ENCODE assay signal across 9 cellular contexts in the genomic region with DNA sequence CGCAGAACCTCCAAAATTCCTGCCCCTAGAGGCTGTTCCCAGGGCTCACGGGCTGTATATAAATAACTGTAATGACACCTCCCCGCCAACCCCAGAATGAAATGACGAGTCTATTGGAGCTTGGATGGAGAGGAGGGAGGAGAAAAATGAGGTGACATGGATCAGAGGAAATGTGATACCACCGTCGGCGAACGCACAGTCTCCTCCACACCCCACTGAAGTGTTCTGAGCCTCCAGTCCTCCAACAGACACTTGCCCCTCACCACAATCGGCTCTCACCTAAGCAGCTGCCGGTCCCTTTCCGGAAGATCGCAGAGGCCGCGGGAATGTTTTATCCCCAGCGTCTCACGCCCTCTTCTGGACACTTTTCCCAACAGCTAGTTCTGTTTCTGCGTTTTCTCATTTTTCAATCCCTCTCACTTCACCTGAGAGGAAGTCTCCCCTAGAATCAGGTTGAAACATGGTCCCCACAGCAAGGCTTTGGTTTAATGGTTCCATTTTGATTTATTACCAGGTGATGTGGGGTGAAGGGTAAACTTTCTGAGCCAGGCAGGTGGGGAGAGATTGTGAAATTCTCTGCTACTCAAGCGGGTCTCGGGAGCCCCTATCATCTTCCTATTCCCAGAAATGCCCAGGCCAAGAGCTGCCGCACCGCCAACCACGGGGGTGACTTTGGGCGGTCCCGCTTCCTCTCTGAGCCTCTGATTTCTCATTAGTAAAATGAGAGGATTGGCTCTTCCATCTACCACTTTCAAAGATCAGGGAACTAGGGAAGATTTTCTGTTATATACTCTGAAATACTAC. TPM values are rescaled to one million over a fixed set of nuclear protein-coding genes. Genes with fewer than 3 reads are reported as not detected.
DNase-seq lines count a peak whose midpoint lies in the region; ATAC-seq and TF ChIP-seq lines count a peak whose summit lies in the region.
"Had no signal": no experiment of that assay in that cellular context is flagged by ENCODE, and none has a peak within 500 bp of the region (broad histone marks: within the 10 kb centered on the region; RNA-seq: fewer than 3 reads in every experiment).

No MANE protein-coding gene starts in this region.

- peak; percentile 21 for DNase-seq in activated CD4-positive, alpha-beta memory T cell treated with anti-CD3 and anti-CD28 coated beads for 36 hours
- no peak for DNase-seq in activated CD4-positive, alpha-beta memory T cell treated with anti-CD3 and anti-CD28 coated beads, Interleukin-2, amount 10 ng/mL, durations not matched to agents 7 days and 5 days
- DNase-seq in NCI-H128 (lab: John Stamatoyannopoulos, UW; ENCODE audit: unreplicated experiment), result peak; percentile 72
- peak; percentile 69 for DNase-seq in glutamatergic neuron
- peak in 1 of 2 donors; percentile 19 for DNase-seq in psoas muscle
- no peak for DNase-seq in GF-D8 (lab: John Stamatoyannopoulos, UW)

- H3K4me1 Mint-ChIP-seq in activated CD4-positive, alpha-beta memory T cell treated with anti-CD3 and anti-CD28 coated beads for 36 hours (ENCODE audit: low read depth), result peaks cover 9% of the 10 kb centered on the region
- peaks cover 7% of the 10 kb centered on the region for H3K4me1 Mint-ChIP-seq in activated CD4-positive, alpha-beta memory T cell treated with anti-CD3 and anti-CD28 coated beads, Interleukin-2, amount 10 ng/mL, durations not matched to agents 7 days and 5 days
- no peaks in the 10 kb centered on the region for H3K4me1 Mint-ChIP-seq in glutamatergic neuron (ENCODE audit: low read depth, unreplicated experiment)

- intact Hi-C loops in activated CD4-positive, alpha-beta memory T cell treated with anti-CD3 and anti-CD28 coated beads for 36 hours (cut with micrococcal nuclease), result loop anchor here (5.0 kb wide), 2 partner anchors 197 to 223 kb away; no protein-coding TSS in a partner anchor
- intact Hi-C loops in psoas muscle (cut with DNase I), result loop anchor here in 1 of 2 donors (5.0 kb wide), 1 partner anchor 262 kb away; no protein-coding TSS in a partner anchor

- peaks cover 9% of the 10 kb centered on the region for H3K9me3 Mint-ChIP-seq in activated CD4-positive, alpha-beta memory T cell treated with anti-CD3 and anti-CD28 coated beads for 36 hours
- no peaks in the 10 kb centered on the region for H3K9me3 Mint-ChIP-seq in activated CD4-positive, alpha-beta memory T cell treated with anti-CD3 and anti-CD28 coated beads, Interleukin-2, amount 10 ng/mL, durations not matched to agents 7 days and 5 days
- peaks cover 2% of the 10 kb centered on the region for H3K9me3 Mint-ChIP-seq in glutamatergic neuron (ENCODE audit: unreplicated experiment)
- H3K9me3 Mint-ChIP-seq: central memory CD8-positive, alpha-beta T cell had no signal

- CTCF ChIA-PET in activated CD4-positive, alpha-beta memory T cell treated with anti-CD3 and anti-CD28 coated beads for 36 hours (lab: Charles Lee), result interaction anchor here (0.6 to 3.9 kb wide), 11 partner anchors 9 to 694 kb away, joined by 3 to 25 read pairs (median 3); partner anchors contain the start of gene MYO5B
- CTCF ChIA-PET in activated CD4-positive, alpha-beta memory T cell treated with anti-CD3 and anti-CD28 coated beads, Interleukin-2, amount 10 ng/mL, durations not matched to agents 7 days and 5 days (lab: Charles Lee), result interaction anchor here (1.0 to 3.3 kb wide), 5 partner anchors 8 to 225 kb away, joined by 3 to 18 read pairs (median 4); partner anchors contain the start of gene MYO5B

- H3K27ac ChIP-seq in VCaP, result no peak overlapping the region
- H3K27ac ChIP-seq in psoas muscle, result no peak overlapping the region

- no peaks in the 10 kb centered on the region for H3K36me3 ChIP-seq in psoas muscle (ENCODE audit: insufficient read depth in 1 of 2, low read depth in 1 of 2)

- peak; percentile 85 for TF ChIP-seq CTCF in VCaP (conservative IDR thresholded peaks at IDR 0.05)
- peak; percentile 66 for TF ChIP-seq CTCF in glutamatergic neuron (IDR thresholded peaks at IDR 0.05; ENCODE audit: partially characterized antibody, unreplicated experiment)
- TF ChIP-seq CTCF in psoas muscle (IDR thresholded peaks at IDR 0.05), result peak; percentile 59

- H3K4me3 ChIP-seq in psoas muscle, result peak overlapping the region; percentile 23

- H3K27me3 Mint-ChIP-seq in activated CD4-positive, alpha-beta memory T cell treated with anti-CD3 and anti-CD28 coated beads for 36 hours, result peaks cover 33% of the 10 kb centered on the region
- peaks cover 55% of the 10 kb centered on the region for H3K27me3 Mint-ChIP-seq in activated CD4-positive, alpha-beta memory T cell treated with anti-CD3 and anti-CD28 coated beads, Interleukin-2, amount 10 ng/mL, durations not matched to agents 7 days and 5 days
- H3K27me3 Mint-ChIP-seq in glutamatergic neuron (ENCODE audit: unreplicated experiment), result no peaks in the 10 kb centered on the region

- H3K36me3 Mint-ChIP-seq in activated CD4-positive, alpha-beta memory T cell treated with anti-CD3 and anti-CD28 coated beads for 36 hours, result no peaks in the 10 kb centered on the region
- no peaks in the 10 kb centered on the region for H3K36me3 Mint-ChIP-seq in activated CD4-positive, alpha-beta memory T cell treated with anti-CD3 and anti-CD28 coated beads, Interleukin-2, amount 10 ng/mL, durations not matched to agents 7 days and 5 days (ENCODE audit: low read depth)
- no peaks in the 10 kb centered on the region for H3K36me3 Mint-ChIP-seq in glutamatergic neuron (ENCODE audit: unreplicated experiment)

- H3K4me1 ChIP-seq in psoas muscle, result no peaks in the 10 kb centered on the region

- ATAC-seq in psoas muscle (peak; percentile 35 to 75 (median 47)), HG03196 (IDR thresholded peaks at IDR 0.05; ENCODE audit: unreplicated experiment) (no peak)

- 17 to 18% (median 18%) methylated on average over 24 of the region's 24 CpGs for WGBS in psoas muscle, 3 donors

- no peak overlapping the region for H3K27ac Mint-ChIP-seq in activated CD4-positive, alpha-beta memory T cell treated with anti-CD3 and anti-CD28 coated beads for 36 hours
- H3K27ac Mint-ChIP-seq in activated CD4-positive, alpha-beta memory T cell treated with anti-CD3 and anti-CD28 coated beads, Interleukin-2, amount 10 ng/mL, durations not matched to agents 7 days and 5 days, result no peak overlapping the region
- H3K27ac Mint-ChIP-seq in glutamatergic neuron (ENCODE audit: unreplicated experiment), result no peak overlapping the region

- H3K27me3 ChIP-seq in psoas muscle (ENCODE audit: insufficient read depth in 3 of 3, low read length in 2 of 3), result peaks cover 0 to 11% (median 5%) of the 10 kb centered on the region in 3 donors

- no peaks in the 10 kb centered on the region for H3K9me3 ChIP-seq in psoas muscle

- POLR2A ChIA-PET in activated CD4-positive, alpha-beta memory T cell treated with anti-CD3 and anti-CD28 coated beads for 36 hours (lab: Charles Lee), result no interaction called here
- POLR2A ChIA-PET in activated CD4-positive, alpha-beta memory T cell treated with anti-CD3 and anti-CD28 coated beads, Interleukin-2, amount 10 ng/mL, durations not matched to agents 7 days and 5 days (lab: Charles Lee), result no interaction called here

- H3K4me3 Mint-ChIP-seq in activated CD4-positive, alpha-beta memory T cell treated with anti-CD3 and anti-CD28 coated beads for 36 hours, result no peak overlapping the region
- H3K4me3 Mint-ChIP-seq in activated CD4-positive, alpha-beta memory T cell treated with anti-CD3 and anti-CD28 coated beads, Interleukin-2, amount 10 ng/mL, durations not matched to agents 7 days and 5 days, result no peak overlapping the region
- peak overlapping the region; percentile 42 for H3K4me3 Mint-ChIP-seq in glutamatergic neuron (ENCODE audit: unreplicated experiment)
- H3K4me3 Mint-ChIP-seq: central memory CD8-positive, alpha-beta T cell had no signal

RNA-seq across cellular contexts. Expression of gene MYO5B, which starts 9.1 kb away (rescaled TPM):
- total RNA-seq in activated CD4-positive, alpha-beta memory T cell treated with anti-CD3 and anti-CD28 coated beads for 36 hours, result under 1 TPM; 0.02 to 0.21 TPM
- not detected for total RNA-seq in activated CD4-positive, alpha-beta memory T cell treated with anti-CD3 and anti-CD28 coated beads, Interleukin-2, amount 10 ng/mL, durations not matched to agents 7 days and 5 days
- 2.7 TPM for total RNA-seq in glutamatergic neuron (ENCODE audit: unreplicated experiment)
- total RNA-seq in psoas muscle, result under 1 TPM; 0.13 to 0.88 (median 0.45) TPM
- 1 to 10 TPM in 1 of 3 donors, under 1 TPM in 2; 0.10 to 1.2 (median 0.11) TPM for polyA plus RNA-seq in psoas muscle

Comparison
In these comparisons a context has a peak if more than half of its experiments do, and no peak if none do; other contexts are left out.
1. DNase-seq: peak in activated CD4-positive, alpha-beta memory T cell treated with anti-CD3 and anti-CD28 coated beads for 36 hours (single experiment), NCI-H128 (single experiment) and glutamatergic neuron (single experiment); none in activated CD4-positive, alpha-beta memory T cell treated with anti-CD3 and anti-CD28 coated beads, Interleukin-2, amount 10 ng/mL, durations not matched to agents 7 days and 5 days (single experiment) and GF-D8 (single experiment).
2. Peak in every context shown above with its lines, with median percentiles within 50 percentile points of each other: CTCF ChIP-seq.